ENCODE assay signal across 1 cellular context in the genomic region with DNA sequence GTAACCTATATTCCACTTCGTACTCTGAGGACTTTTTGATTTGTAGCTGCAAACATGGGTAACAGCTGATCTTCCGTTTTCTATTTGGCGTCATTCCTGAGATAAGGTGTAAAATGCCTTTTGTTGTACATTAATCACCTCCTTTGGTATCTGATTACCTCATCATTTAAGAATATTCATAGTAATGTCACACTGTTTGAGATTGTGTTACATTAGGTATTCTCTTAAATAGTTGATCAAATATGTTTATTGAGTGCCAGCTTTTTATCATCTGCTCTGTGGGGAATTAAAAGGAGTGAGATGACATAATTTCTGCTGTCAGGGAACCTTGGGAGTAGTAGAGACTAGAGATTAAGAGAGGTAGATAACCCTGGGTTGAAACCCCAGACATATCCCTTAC.
TF ChIP-seq lines count a peak whose summit lies in the region.

No MANE protein-coding gene starts in this region.

TF ChIP-seq in HEK293, 187 proteins besides CTCF, POLR2A, EP300 and RAD21 (continued from another document and continues in another):
- TF ChIP-seq, protein P1, sequence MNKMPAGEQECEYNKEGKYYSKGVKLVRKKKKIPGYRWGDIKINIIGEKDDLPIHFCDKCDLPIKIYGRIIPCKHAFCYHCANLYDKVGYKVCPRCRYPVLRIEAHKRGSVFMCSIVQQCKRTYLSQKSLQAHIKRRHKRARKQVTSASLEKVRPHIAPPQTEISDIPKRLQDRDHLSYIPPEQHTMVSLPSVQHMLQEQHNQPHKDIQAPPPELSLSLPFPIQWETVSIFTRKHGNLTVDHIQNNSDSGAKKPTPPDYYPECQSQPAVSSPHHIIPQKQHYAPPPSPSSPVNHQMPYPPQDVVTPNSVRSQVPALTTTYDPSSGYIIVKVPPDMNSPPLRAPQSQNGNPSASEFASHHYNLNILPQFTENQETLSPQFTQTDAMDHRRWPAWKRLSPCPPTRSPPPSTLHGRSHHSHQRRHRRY (tag by site-specific recombination; IDR thresholded peaks at IDR 0.05): no peak
- TF ChIP-seq ZNF302 (tag by site-specific recombination; IDR thresholded peaks at IDR 0.05; ENCODE audit: low read depth): no peak
- no peak for TF ChIP-seq ZNF658 (tag by site-specific recombination; IDR thresholded peaks at IDR 0.05)
- TF ChIP-seq ZNF404 (tag by site-specific recombination; IDR thresholded peaks at IDR 0.05): no peak
- no peak for TF ChIP-seq ZFP41 (tag by site-specific recombination; IDR thresholded peaks at IDR 0.05; ENCODE audit: borderline replicate concordance)
- peak; percentile 44; the same call in 1 of the 2 replicates for TF ChIP-seq ZEB2 (tag by site-specific recombination; IDR thresholded peaks at IDR 0.05)
- no peak for TF ChIP-seq ZFP3 (tag by site-specific recombination; IDR thresholded peaks at IDR 0.05; ENCODE audit: low read depth)
- 0 out of 2 replicates have a peak, but pooled peaks have one; percentile 26 for TF ChIP-seq PATZ1 (tag by site-specific recombination; IDR thresholded peaks at IDR 0.05)
- no peak for TF ChIP-seq ZNF426 (tag by site-specific recombination; IDR thresholded peaks at IDR 0.05)
- peak; percentile 31; the same call in 1 of the 2 replicates for TF ChIP-seq ZFP69B (tag by site-specific recombination; IDR thresholded peaks at IDR 0.05)
- TF ChIP-seq ZNF843 (tag by site-specific recombination; IDR thresholded peaks at IDR 0.05): peak; percentile 84
- no peak for TF ChIP-seq ZNF341 (tag by site-specific recombination; IDR thresholded peaks at IDR 0.05; ENCODE audit: low read depth)
- TF ChIP-seq GLIS1 (tag by site-specific recombination; IDR thresholded peaks at IDR 0.05): no peak
- no peak for TF ChIP-seq ZNF274 (IDR thresholded peaks at IDR 0.05; ENCODE audit: low read length)
- no peak for TF ChIP-seq ZNF274 (tag by site-specific recombination; IDR thresholded peaks at IDR 0.05; ENCODE audit: borderline replicate concordance)
- TF ChIP-seq ZNF398 (tag by site-specific recombination; IDR thresholded peaks at IDR 0.05): no peak
- no peak for TF ChIP-seq OVOL3 (tag by site-specific recombination; IDR thresholded peaks at IDR 0.05)
- no peak for TF ChIP-seq ZBTB1 (tag by site-specific recombination; IDR thresholded peaks at IDR 0.05)
- no peak for TF ChIP-seq ZNF350 (tag by site-specific recombination; IDR thresholded peaks at IDR 0.05)
- no peak for TF ChIP-seq ZNF596 (tag by site-specific recombination; IDR thresholded peaks at IDR 0.05)
- TF ChIP-seq ZFHX2 (tag by site-specific recombination; conservative IDR thresholded peaks at IDR 0.05): no peak
- TF ChIP-seq ZNF23 (tag by site-specific recombination; IDR thresholded peaks at IDR 0.05; ENCODE audit: borderline replicate concordance): no peak
- TF ChIP-seq ZBTB11 (tag by site-specific recombination; conservative IDR thresholded peaks at IDR 0.05; ENCODE audit: low read depth): no peak
- no peak for TF ChIP-seq ZNF530 (tag by site-specific recombination; IDR thresholded peaks at IDR 0.05; ENCODE audit: low read depth)
- peak; percentile 38; the same call in 1 of the 2 replicates for TF ChIP-seq MYNN (tag by site-specific recombination; IDR thresholded peaks at IDR 0.05; ENCODE audit: borderline replicate concordance)
- no peak for TF ChIP-seq KLF7 (tag by site-specific recombination; IDR thresholded peaks at IDR 0.05; ENCODE audit: borderline replicate concordance)
- no peak for TF ChIP-seq HOXD13 (CRISPR knock-in tag; IDR thresholded peaks at IDR 0.05; ENCODE audit: borderline replicate concordance)
- TF ChIP-seq ZNF114 (tag by site-specific recombination; IDR thresholded peaks at IDR 0.05): no peak
- no peak for TF ChIP-seq ZNF544 (tag by site-specific recombination; IDR thresholded peaks at IDR 0.05)
- no peak for TF ChIP-seq ZNF174 (tag by site-specific recombination; IDR thresholded peaks at IDR 0.05)
- TF ChIP-seq ZBTB48 (tag by site-specific recombination; IDR thresholded peaks at IDR 0.05): peak; percentile 59
- TF ChIP-seq, protein P2, sequence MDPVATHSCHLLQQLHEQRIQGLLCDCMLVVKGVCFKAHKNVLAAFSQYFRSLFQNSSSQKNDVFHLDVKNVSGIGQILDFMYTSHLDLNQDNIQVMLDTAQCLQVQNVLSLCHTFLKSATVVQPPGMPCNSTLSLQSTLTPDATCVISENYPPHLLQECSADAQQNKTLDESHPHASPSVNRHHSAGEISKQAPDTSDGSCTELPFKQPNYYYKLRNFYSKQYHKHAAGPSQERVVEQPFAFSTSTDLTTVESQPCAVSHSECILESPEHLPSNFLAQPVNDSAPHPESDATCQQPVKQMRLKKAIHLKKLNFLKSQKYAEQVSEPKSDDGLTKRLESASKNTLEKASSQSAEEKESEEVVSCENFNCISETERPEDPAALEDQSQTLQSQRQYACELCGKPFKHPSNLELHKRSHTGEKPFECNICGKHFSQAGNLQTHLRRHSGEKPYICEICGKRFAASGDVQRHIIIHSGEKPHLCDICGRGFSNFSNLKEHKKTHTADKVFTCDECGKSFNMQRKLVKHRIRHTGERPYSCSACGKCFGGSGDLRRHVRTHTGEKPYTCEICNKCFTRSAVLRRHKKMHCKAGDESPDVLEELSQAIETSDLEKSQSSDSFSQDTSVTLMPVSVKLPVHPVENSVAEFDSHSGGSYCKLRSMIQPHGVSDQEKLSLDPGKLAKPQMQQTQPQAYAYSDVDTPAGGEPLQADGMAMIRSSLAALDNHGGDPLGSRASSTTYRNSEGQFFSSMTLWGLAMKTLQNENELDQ (tag by site-specific recombination; IDR thresholded peaks at IDR 0.05; ENCODE audit: low read depth): no peak
- TF ChIP-seq ZBTB10 (tag by site-specific recombination; IDR thresholded peaks at IDR 0.05): no peak
- no peak for TF ChIP-seq ZNF664 (tag by site-specific recombination; IDR thresholded peaks at IDR 0.05)
- TF ChIP-seq GLI2 (tag by site-specific recombination; IDR thresholded peaks at IDR 0.05; ENCODE audit: borderline replicate concordance, low read depth): peak; percentile 30; the same call in 1 of the 2 replicates
- TF ChIP-seq ZIC2 (tag by site-specific recombination; IDR thresholded peaks at IDR 0.05): no peak
- TF ChIP-seq ZNF146 (tag by site-specific recombination; IDR thresholded peaks at IDR 0.05): peak; percentile 43; the same call in 1 of the 2 replicates
- no peak for TF ChIP-seq ZNF501 (tag by site-specific recombination; IDR thresholded peaks at IDR 0.05)
- TF ChIP-seq, protein P3, sequence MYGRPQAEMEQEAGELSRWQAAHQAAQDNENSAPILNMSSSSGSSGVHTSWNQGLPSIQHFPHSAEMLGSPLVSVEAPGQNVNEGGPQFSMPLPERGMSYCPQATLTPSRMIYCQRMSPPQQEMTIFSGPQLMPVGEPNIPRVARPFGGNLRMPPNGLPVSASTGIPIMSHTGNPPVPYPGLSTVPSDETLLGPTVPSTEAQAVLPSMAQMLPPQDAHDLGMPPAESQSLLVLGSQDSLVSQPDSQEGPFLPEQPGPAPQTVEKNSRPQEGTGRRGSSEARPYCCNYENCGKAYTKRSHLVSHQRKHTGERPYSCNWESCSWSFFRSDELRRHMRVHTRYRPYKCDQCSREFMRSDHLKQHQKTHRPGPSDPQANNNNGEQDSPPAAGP (tag by site-specific recombination; IDR thresholded peaks at IDR 0.05): no peak
- TF ChIP-seq ZNF37A (tag by site-specific recombination; IDR thresholded peaks at IDR 0.05): no peak
- TF ChIP-seq ZNF677 (tag by site-specific recombination; IDR thresholded peaks at IDR 0.05): no peak
- TF ChIP-seq ZNF214 (tag by site-specific recombination; IDR thresholded peaks at IDR 0.05; ENCODE audit: borderline replicate concordance): no peak
- no peak for TF ChIP-seq ZNF391 (tag by site-specific recombination; IDR thresholded peaks at IDR 0.05; ENCODE audit: borderline replicate concordance, low read depth)
- TF ChIP-seq ZBTB8A (tag by site-specific recombination; IDR thresholded peaks at IDR 0.05): no peak
- TF ChIP-seq GLI4 (tag by site-specific recombination; IDR thresholded peaks at IDR 0.05): no peak
- TF ChIP-seq KLF9 (tag by site-specific recombination; IDR thresholded peaks at IDR 0.05; ENCODE audit: low read depth): no peak
- no peak for TF ChIP-seq SCRT1 (tag by site-specific recombination; IDR thresholded peaks at IDR 0.05; ENCODE audit: borderline replicate concordance)
